ENCODE assay signal across 19 cellular contexts in genomic region chr11:78201096-78201495, GRCh38. TPM values are rescaled to one million over a fixed set of nuclear protein-coding genes. Genes with fewer than 3 reads are reported as not detected.
A peak's percentile ranks its signal among the peaks of the same experiment; 100 is the strongest.
DNase-seq lines count a peak whose midpoint lies in the region; ATAC-seq, FAIRE-seq and TF ChIP-seq lines count a peak whose summit lies in the region.
"Had no signal": no experiment of that assay in that cellular context is flagged by ENCODE, and none has a peak within 500 bp of the region (broad histone marks: within the 10 kb centered on the region; RNA-seq: fewer than 3 reads in every experiment).

No MANE protein-coding gene starts in this region.

- H3K27me3 ChIP-seq in HepG2 (ENCODE audit: control insufficient read depth in 1 of 2, insufficient read depth in 2 of 2, low read length in 2 of 2) (no peaks in the 10 kb centered on the region), right lobe of liver (no peaks in the 10 kb centered on the region), heart right ventricle (no peaks in the 10 kb centered on the region), spleen (replicated peaks in 1 of 7) (no peaks in the 10 kb centered on the region), A673 (replicated peaks; ENCODE audit: insufficient read depth, low read depth, low read length, poor library complexity) (no peaks in the 10 kb centered on the region)
- H3K27me3 ChIP-seq: pancreas had no signal

- no peaks in the 10 kb centered on the region for H3K9me3 Mint-ChIP-seq in activated T-helper 1 cell treated with anti-CD3 and anti-CD28 coated beads, Interleukin-12 subunit alpha, Interleukin-12 subunit beta, Interleukin-2, Interleukin-4 antibody, amounts not matched to agents 30 ng/mL and 10 ng/mL and 1 ng/mL, durations not matched to agents 14 hours and 24 hours and 36 hours
- H3K9me3 Mint-ChIP-seq: stimulated activated naive B cell treated with anti-CD40 and anti-IgM and Interleukin-4, amounts not matched to agents 10 μg/mL and 1 μg/mL and 100 μg/mL, for 72 hours; type B pancreatic cell had no signal

- POLR2A ChIA-PET in HepG2 (lab: Yijun Ruan, JAX): interaction anchor here (1.0 to 2.0 kb wide), 2 partner anchors 8 to 13 kb away, joined by 4 to 9 read pairs; partner anchors contain the start of genes KCTD21 and USP35
- POLR2A ChIA-PET in A673 (lab: Charles Lee; ENCODE audit: low non-redundant PET): no interaction called here

- intact Hi-C loops in HepG2 (cut with micrococcal nuclease; ENCODE audit: unreplicated experiment): no loop called here
- intact Hi-C loops in right lobe of liver (cut with DNase I): no loop called here
- intact Hi-C loops in activated T-helper 1 cell treated with anti-CD3 and anti-CD28 coated beads, Interleukin-12 subunit alpha, Interleukin-12 subunit beta, Interleukin-2, Interleukin-4 antibody, amounts not matched to agents 30 ng/mL and 10 ng/mL and 1 ng/mL, durations not matched to agents 14 hours and 24 hours and 36 hours (cut with micrococcal nuclease): no loop called here
- intact Hi-C loops in heart right ventricle (cut with DNase I): no loop called here
- intact Hi-C loops in spleen (cut with DNase I; ENCODE audit: low total_unique reads): no loop called here
- intact Hi-C loops in A673 (cut with micrococcal nuclease; ENCODE audit: unreplicated experiment): no loop called here

- H3K4me1 Mint-ChIP-seq in activated T-helper 1 cell treated with anti-CD3 and anti-CD28 coated beads, Interleukin-12 subunit alpha, Interleukin-12 subunit beta, Interleukin-2, Interleukin-4 antibody, amounts not matched to agents 30 ng/mL and 10 ng/mL and 1 ng/mL, durations not matched to agents 14 hours and 24 hours and 36 hours (ENCODE audit: low read depth): peaks cover 35% of the 10 kb centered on the region

- H4K20me1 ChIP-seq in HepG2 (ENCODE audit: insufficient read depth, low read length): no peaks in the 10 kb centered on the region

- in situ Hi-C loops in HepG2 (cut with HindIII; ENCODE audit: extremely low pct_ligation_motif_present, low pct_unique_long_range_greater_than_20kb): no loop called here

- peaks cover 39% of the 10 kb centered on the region for H3K36me3 Mint-ChIP-seq in activated T-helper 1 cell treated with anti-CD3 and anti-CD28 coated beads, Interleukin-12 subunit alpha, Interleukin-12 subunit beta, Interleukin-2, Interleukin-4 antibody, amounts not matched to agents 30 ng/mL and 10 ng/mL and 1 ng/mL, durations not matched to agents 14 hours and 24 hours and 36 hours (ENCODE audit: low read depth)

- H3K9me3 ChIP-seq in HepG2 (ENCODE audit: low read length): no peaks in the 10 kb centered on the region
- no peaks in the 10 kb centered on the region for H3K9me3 ChIP-seq in right lobe of liver
- H3K9me3 ChIP-seq in heart right ventricle: no peaks in the 10 kb centered on the region
- no peaks in the 10 kb centered on the region for H3K9me3 ChIP-seq in spleen
- H3K9me3 ChIP-seq in A673 (ENCODE audit: low read depth, low read length, poor library complexity, severe bottlenecking): no peaks in the 10 kb centered on the region
- H3K9me3 ChIP-seq: pancreas had no signal

- TF ChIP-seq RAD21 in HepG2 (CRISPR knock-in tag; IDR thresholded peaks at IDR 0.05): no peak

- no TSS peak for BruUV-seq in HepG2 (replicated peaks; lab: Mats Ljungman, UMichigan)
- no TSS peak for BruUV-seq in A673 (replicated peaks; lab: Mats Ljungman, UMichigan)

- TF ChIP-seq EP300 in HepG2 (IDR thresholded peaks at IDR 0.05; ENCODE audit: low read depth in 2 of 2, low read length in 2 of 2): no peak
- TF ChIP-seq EP300 in HepG2 (CRISPR knock-in tag; IDR thresholded peaks at IDR 0.05; ENCODE audit: borderline replicate concordance): no peak

- TF ChIP-seq CTCF in HepG2 (CRISPR knock-in tag; IDR thresholded peaks at IDR 0.05) (no peak), right lobe of liver (IDR thresholded peaks at IDR 0.05) (no peak), heart right ventricle (IDR thresholded peaks at IDR 0.05) (no peak), spleen (IDR thresholded peaks at IDR 0.05 in 8 of 11, conservative IDR thresholded peaks at IDR 0.05 in 3 of 11) (no peak), A673 (conservative IDR thresholded peaks at IDR 0.05; ENCODE audit: low read depth, low read length) (no peak)

- ATAC-seq in HepG2 (no peak), right lobe of liver (no peak), heart right ventricle (peak in 7 of 8 donors; percentile 36 to 76 (median 63))
- ATAC-seq: pancreas; stimulated activated naive B cell treated with anti-CD40 and anti-IgM and Interleukin-4, amounts not matched to agents 10 μg/mL and 1 μg/mL and 100 μg/mL, for 72 hours had no signal

- 91% methylated on average over 7 of the region's 7 CpGs for whole genome bisulfite sequencing in HepG2 (ENCODE audit: low lambda C conversion rate)
- WGBS in right lobe of liver (ENCODE audit: insufficient coverage, low coverage, low lambda C conversion rate, missing lambda C conversion rate): 80% methylated on average over 6 of the region's 7 CpGs
- 70 to 78% methylated on average over 7 of the region's 7 CpGs for WGBS in heart right ventricle, 2 donors
- 86 to 93% (median 88%) methylated on average over 7 of the region's 7 CpGs for WGBS in spleen, 5 donors

- H3K4me2 ChIP-seq in HepG2 (ENCODE audit: low read depth, low read length): no peak overlapping the region

- H3K4me1 ChIP-seq in HepG2 (ENCODE audit: insufficient read depth, low read length) (peaks cover 29% of the 10 kb centered on the region), right lobe of liver (peaks cover 0 to 2% (median 0%) of the 10 kb centered on the region in 4 donors), heart right ventricle (peaks cover 0 to 19% (median 8%) of the 10 kb centered on the region in 9 donors), spleen (peaks cover 0 to 28% (median 14%) of the 10 kb centered on the region in 6 donors), A673 (ENCODE audit: insufficient read depth, low read length, poor library complexity, severe bottlenecking) (no peaks in the 10 kb centered on the region)
- H3K4me1 ChIP-seq: pancreas had no signal

- no peak for TF ChIP-seq POLR2A in HepG2 (IDR thresholded peaks at IDR 0.05; ENCODE audit: insufficient read depth in 1 of 2, low read depth in 2 of 2, low read length in 2 of 2)
- TF ChIP-seq POLR2A in right lobe of liver (IDR thresholded peaks at IDR 0.05): no peak
- TF ChIP-seq POLR2A in spleen (IDR thresholded peaks at IDR 0.05): no peak
- no peak for TF ChIP-seq POLR2A in H54 (IDR thresholded peaks at IDR 0.05; ENCODE audit: low read depth, low read length)

- no peak overlapping the region for H2AFZ ChIP-seq in HepG2 (ENCODE audit: low read length)

- no peak overlapping the region for H3K4me3 ChIP-seq in HepG2 (replicated peaks in 1 of 3; ENCODE audit: insufficient read depth in 1 of 3, low read depth in 2 of 3, low read length in 3 of 3)
- H3K4me3 ChIP-seq in right lobe of liver: no peak overlapping the region
- no peak overlapping the region for H3K4me3 ChIP-seq in heart right ventricle
- no peak overlapping the region for H3K4me3 ChIP-seq in spleen
- H3K4me3 ChIP-seq in A673 (ENCODE audit: low read depth, low read length, poor library complexity, severe bottlenecking): no peak overlapping the region
- H3K4me3 ChIP-seq: pancreas had no signal

- H3K9ac ChIP-seq in HepG2 (ENCODE audit: insufficient read depth, low read depth, low read length): no peak overlapping the region

- CTCF ChIA-PET in HepG2 (lab: Yijun Ruan, JAX; ENCODE audit: low intra/inter-chr PET ratio, low total read pairs) (no interaction called here), A673 (lab: Charles Lee) (interaction anchor here (0.6 kb wide), 1 partner anchor 88 kb away, joined by 3 read pairs; no protein-coding TSS in a partner anchor)

- no peaks in the 10 kb centered on the region for H3K27me3 Mint-ChIP-seq in activated T-helper 1 cell treated with anti-CD3 and anti-CD28 coated beads, Interleukin-12 subunit alpha, Interleukin-12 subunit beta, Interleukin-2, Interleukin-4 antibody, amounts not matched to agents 30 ng/mL and 10 ng/mL and 1 ng/mL, durations not matched to agents 14 hours and 24 hours and 36 hours (ENCODE audit: insufficient read depth)
- H3K27me3 Mint-ChIP-seq: stimulated activated naive B cell treated with anti-CD40 and anti-IgM and Interleukin-4, amounts not matched to agents 10 μg/mL and 1 μg/mL and 100 μg/mL, for 72 hours; type B pancreatic cell had no signal

- no peak for FAIRE-seq in HepG2 (lab: Jason Lieb, UNC)
- no peak for FAIRE-seq in H54 (lab: Jason Lieb, UNC)
- FAIRE-seq: pancreas had no signal

- no peaks in the 10 kb centered on the region for H3K79me2 ChIP-seq in HepG2 (ENCODE audit: insufficient read depth, low read length)

- H3K27ac ChIP-seq in HepG2 (ENCODE audit: extremely low read length, insufficient read depth, low read length) (peak overlapping the region; percentile 61), right lobe of liver (no peak overlapping the region), heart right ventricle (no peak overlapping the region), spleen (no peak overlapping the region), A673 (ENCODE audit: low read depth, low read length, poor library complexity, severe bottlenecking) (no peak overlapping the region)
- H3K27ac ChIP-seq: pancreas, RWPE1, WERI-Rb-1 had no signal

- peak overlapping the region; percentile 60 for H3K27ac Mint-ChIP-seq in activated T-helper 1 cell treated with anti-CD3 and anti-CD28 coated beads, Interleukin-12 subunit alpha, Interleukin-12 subunit beta, Interleukin-2, Interleukin-4 antibody, amounts not matched to agents 30 ng/mL and 10 ng/mL and 1 ng/mL, durations not matched to agents 14 hours and 24 hours and 36 hours
- H3K27ac Mint-ChIP-seq: stimulated activated naive B cell treated with anti-CD40 and anti-IgM and Interleukin-4, amounts not matched to agents 10 μg/mL and 1 μg/mL and 100 μg/mL, for 72 hours; type B pancreatic cell had no signal

- DNase-seq in HepG2 (ENCODE audit: low spot score): no peak
- DNase-seq in right lobe of liver: no peak
- no peak for DNase-seq in activated T-helper 1 cell treated with anti-CD3 and anti-CD28 coated beads, Interleukin-12 subunit alpha, Interleukin-12 subunit beta, Interleukin-2, Interleukin-4 antibody, amounts not matched to agents 30 ng/mL and 10 ng/mL and 1 ng/mL, durations not matched to agents 14 hours and 24 hours and 36 hours (ENCODE audit: low spot score)
- DNase-seq in heart right ventricle: no peak
- peak; percentile 38 for DNase-seq in spleen
- DNase-seq in H54 (ENCODE audit: insufficient read length, low spot score): no peak
- DNase-seq in A673 (ENCODE audit: low spot score): no peak
- no peak for DNase-seq in stimulated activated CD4-positive, alpha-beta T cell treated with anti-CD3 and anti-CD28 coated beads, Interleukin-15, amount 100 ng/mL, for 24 hours
- DNase-seq: DMS153; IMR-90; left cardiac atrium; NCI-H2029 treated with DMSO at 0.1 percent for 48 hours; NCI-H510A treated with DMSO at 0.1 percent for 48 hours; stimulated activated naive B cell treated with anti-CD40 and anti-IgM and Interleukin-4, amounts not matched to agents 10 μg/mL and 1 μg/mL and 100 μg/mL, for 72 hours; SW 1271; WERI-Rb-1 had no signal

- H3K4me3 Mint-ChIP-seq in activated T-helper 1 cell treated with anti-CD3 and anti-CD28 coated beads, Interleukin-12 subunit alpha, Interleukin-12 subunit beta, Interleukin-2, Interleukin-4 antibody, amounts not matched to agents 30 ng/mL and 10 ng/mL and 1 ng/mL, durations not matched to agents 14 hours and 24 hours and 36 hours: no peak overlapping the region
- H3K4me3 Mint-ChIP-seq: stimulated activated naive B cell treated with anti-CD40 and anti-IgM and Interleukin-4, amounts not matched to agents 10 μg/mL and 1 μg/mL and 100 μg/mL, for 72 hours; type B pancreatic cell had no signal

- peaks cover 16 to 37% of the 10 kb centered on the region in 2 experiments; a peak in 4 of 5 replicates for H3K36me3 ChIP-seq in HepG2 (replicated peaks in 1 of 2; ENCODE audit: control insufficient read depth in 1 of 2, insufficient read depth in 2 of 2, low read length in 2 of 2)
- H3K36me3 ChIP-seq in right lobe of liver: peaks cover 0 to 13% (median 2%) of the 10 kb centered on the region in 4 donors
- peaks cover 0 to 78% (median 5%) of the 10 kb centered on the region in 9 donors for H3K36me3 ChIP-seq in heart right ventricle
- peaks cover 0 to 63% (median 10%) of the 10 kb centered on the region in 6 donors for H3K36me3 ChIP-seq in spleen
- no peaks in the 10 kb centered on the region for H3K36me3 ChIP-seq in A673 (ENCODE audit: insufficient read depth, low read length, poor library complexity, severe bottlenecking)

RNA-seq across cellular contexts. Expression of gene USP35, which starts 12.4 kb away (rescaled TPM):
- 1.8 and 4.6 TPM in 2 replicates for total RNA-seq in HepG2 (2016; rRNA removed; fragmentation: Illumina TruSeq; extraction: Trizol)
- 0.71 and 0.88 TPM in 2 replicates for total RNA-seq in HepG2 (2016; cell fraction: cytosol; rRNA removed; fragmentation: Illumina TruSeq; extraction: Trizol; ENCODE audit: low read depth)
- 1.7 and 4.5 TPM in 2 replicates for total RNA-seq in HepG2 (2016; cell fraction: insoluble cytoplasmic fraction; rRNA removed; fragmentation: Illumina TruSeq; extraction: Trizol)
- total RNA-seq in HepG2 (2016; cell fraction: membrane; rRNA removed; fragmentation: Illumina TruSeq; extraction: Trizol): 0.93 and 1.1 TPM in 2 replicates
- 5.7 and 7.4 TPM in 2 replicates for total RNA-seq in HepG2 (2016; cell fraction: nucleus; rRNA removed; fragmentation: Illumina TruSeq; extraction: Trizol)
- 7.7 and 11.1 TPM in 2 replicates for polyA plus RNA-seq in HepG2 (2011; rRNA removed)
- polyA plus RNA-seq in HepG2 (2011; cell fraction: cytosol; rRNA removed): 4.0 and 5.2 TPM in 2 replicates
- polyA plus RNA-seq in HepG2 (2011; cell fraction: nucleus; rRNA removed): 56.5 and 58.1 TPM in 2 replicates
- polyA plus RNA-seq in HepG2 (2012): 4.1 and 5.5 TPM in 2 replicates
- polyA plus RNA-seq in HepG2 (2016; cell fraction: cytosol; fragmentation: Illumina TruSeq; extraction: Trizol; ENCODE audit: low read depth): 0.20 and 0.27 TPM in 2 replicates
- 1.4 and 2.7 TPM in 2 replicates for polyA plus RNA-seq in HepG2 (2016; cell fraction: insoluble cytoplasmic fraction; fragmentation: Illumina TruSeq; extraction: Trizol; ENCODE audit: low read depth)
- polyA plus RNA-seq in HepG2 (2016; cell fraction: membrane; fragmentation: Illumina TruSeq; extraction: Trizol; ENCODE audit: low read depth): 0.61 and 0.63 TPM in 2 replicates
- polyA plus RNA-seq in HepG2 (2016; cell fraction: nucleus; fragmentation: Illumina TruSeq; extraction: Trizol; ENCODE audit: insufficient read depth, low read depth): 10.1 and 12.3 TPM in 2 replicates
- 5.1 and 12.7 TPM in 2 replicates for polyA minus RNA-seq in HepG2 (2011; rRNA and poly(A)+ RNA removed; ENCODE audit: low replicate concordance)
- polyA minus RNA-seq in HepG2 (2011; cell fraction: cytosol; rRNA and poly(A)+ RNA removed): 2.4 and 3.2 TPM in 2 replicates
- 17.3 and 18.0 TPM in 2 replicates for polyA minus RNA-seq in HepG2 (2011; cell fraction: nucleus; rRNA and poly(A)+ RNA removed)
- total RNA-seq in right lobe of liver: 10 to 100 TPM in 1 of 6 experiments, 1 to 10 TPM in 5; 5.3 to 10.1 (median 7.9) TPM
- total RNA-seq in activated T-helper 1 cell treated with anti-CD3 and anti-CD28 coated beads, Interleukin-12 subunit alpha, Interleukin-12 subunit beta, Interleukin-2, Interleukin-4 antibody, amounts not matched to agents 30 ng/mL and 10 ng/mL and 1 ng/mL, durations not matched to agents 14 hours and 24 hours and 36 hours: 11.8 and 14.0 TPM in 2 replicates
- total RNA-seq in heart right ventricle: 1 to 10 TPM; 3.6 to 6.6 (median 5.2) TPM
- 1 to 10 TPM; 4.1 to 7.3 TPM for polyA plus RNA-seq in heart right ventricle
- total RNA-seq in spleen: 1 to 10 TPM; 5.6 to 9.5 (median 6.5) TPM
- 1 to 10 TPM; 1.6 to 6.5 (median 1.6) TPM for polyA plus RNA-seq in spleen
- total RNA-seq in A673 (2021): 4.8 and 6.7 TPM in 2 replicates

RNA-seq across cellular contexts. Expression of gene KCTD21, which starts 12.7 kb away (rescaled TPM):
- 3.1 and 3.9 TPM in 2 replicates for total RNA-seq in HepG2 (2016; rRNA removed; fragmentation: Illumina TruSeq; extraction: Trizol)
- total RNA-seq in HepG2 (2016; cell fraction: cytosol; rRNA removed; fragmentation: Illumina TruSeq; extraction: Trizol; ENCODE audit: low read depth): 0.97 and 1.3 TPM in 2 replicates
- 3.3 and 4.3 TPM in 2 replicates for total RNA-seq in HepG2 (2016; cell fraction: insoluble cytoplasmic fraction; rRNA removed; fragmentation: Illumina TruSeq; extraction: Trizol)
- 3.1 TPM in 2 replicates for total RNA-seq in HepG2 (2016; cell fraction: membrane; rRNA removed; fragmentation: Illumina TruSeq; extraction: Trizol)
- 1.3 and 1.6 TPM in 2 replicates for total RNA-seq in HepG2 (2016; cell fraction: nucleus; rRNA removed; fragmentation: Illumina TruSeq; extraction: Trizol)
- 13.2 and 13.5 TPM in 2 replicates for polyA plus RNA-seq in HepG2 (2011; rRNA removed)
- polyA plus RNA-seq in HepG2 (2011; cell fraction: cytosol; rRNA removed): 11.0 and 13.8 TPM in 2 replicates
- polyA plus RNA-seq in HepG2 (2011; cell fraction: nucleus; rRNA removed): 5.4 and 6.0 TPM in 2 replicates
- polyA plus RNA-seq in HepG2 (2012): 6.6 and 9.3 TPM in 2 replicates
- polyA plus RNA-seq in HepG2 (2016; cell fraction: cytosol; fragmentation: Illumina TruSeq; extraction: Trizol; ENCODE audit: low read depth): 1.2 and 1.4 TPM in 2 replicates
- 4.8 and 5.3 TPM in 2 replicates for polyA plus RNA-seq in HepG2 (2016; cell fraction: insoluble cytoplasmic fraction; fragmentation: Illumina TruSeq; extraction: Trizol; ENCODE audit: low read depth)
- polyA plus RNA-seq in HepG2 (2016; cell fraction: membrane; fragmentation: Illumina TruSeq; extraction: Trizol; ENCODE audit: low read depth): 2.5 and 3.1 TPM in 2 replicates
- 3.6 and 4.7 TPM in 2 replicates for polyA plus RNA-seq in HepG2 (2016; cell fraction: nucleus; fragmentation: Illumina TruSeq; extraction: Trizol; ENCODE audit: insufficient read depth, low read depth)
- 14.8 and 38.3 TPM in 2 replicates for polyA minus RNA-seq in HepG2 (2011; rRNA and poly(A)+ RNA removed; ENCODE audit: low replicate concordance)
- polyA minus RNA-seq in HepG2 (2011; cell fraction: cytosol; rRNA and poly(A)+ RNA removed): 8.7 and 11.6 TPM in 2 replicates
- polyA minus RNA-seq in HepG2 (2011; cell fraction: nucleus; rRNA and poly(A)+ RNA removed): 5.3 and 6.6 TPM in 2 replicates
- 10 to 100 TPM in 5 of 6 experiments, 1 to 10 TPM in 1; 9.6 to 15.6 (median 11.9) TPM for total RNA-seq in right lobe of liver
- total RNA-seq in activated T-helper 1 cell treated with anti-CD3 and anti-CD28 coated beads, Interleukin-12 subunit alpha, Interleukin-12 subunit beta, Interleukin-2, Interleukin-4 antibody, amounts not matched to agents 30 ng/mL and 10 ng/mL and 1 ng/mL, durations not matched to agents 14 hours and 24 hours and 36 hours: 10.7 and 12.0 TPM in 2 replicates
- total RNA-seq in heart right ventricle: 1 to 10 TPM; 4.2 to 9.9 (median 6.7) TPM
- polyA plus RNA-seq in heart right ventricle: 1 to 10 TPM; 4.5 to 5.0 TPM
- 10 to 100 TPM in 2 of 7 donors, 1 to 10 TPM in 5; 6.0 to 13.6 (median 7.2) TPM for total RNA-seq in spleen
- polyA plus RNA-seq in spleen: 1 to 10 TPM; 1.2 to 3.4 (median 1.4) TPM
- 3.5 and 5.2 TPM in 2 replicates for total RNA-seq in A673 (2021)

Comparison
In these comparisons a context has a peak if more than half of its experiments do, and no peak if none do; other contexts are left out.
1. ATAC-seq: peak in heart right ventricle (7 of 8); none in HepG2 (single experiment) and right lobe of liver (0 of 4).